8 cellular contexts compared by ENCODE assay signal in genomic region chr10:86399514-86399878, GRCh38. TPM values are rescaled to one million over a fixed set of nuclear protein-coding genes. Genes with fewer than 3 reads are reported as not detected.
DNase-seq lines count a peak whose midpoint lies in the region; ATAC-seq and TF ChIP-seq lines count a peak whose summit lies in the region.

No MANE protein-coding gene starts in this region.

- H3K4me3 ChIP-seq in Caco-2 (ENCODE audit: low read depth, low read length): no peak overlapping the region
- peak overlapping the region; percentile 82; the same call in 1 of the 2 replicates for H3K4me3 ChIP-seq in PC-3 (ENCODE audit: low read length)
- H3K4me3 ChIP-seq in parathyroid adenoma (ENCODE audit: low read depth, low read length): peak overlapping the region; percentile 75

- no peaks in the 10 kb centered on the region for H3K36me3 Mint-ChIP-seq in Caco-2 (ENCODE audit: insufficient read depth, unreplicated experiment)
- peaks cover 6% of the 10 kb centered on the region for H3K36me3 Mint-ChIP-seq in effector memory CD8-positive, alpha-beta T cell (ENCODE audit: insufficient read depth)

- BruUV-seq in Caco-2 (replicated peaks; lab: Mats Ljungman, UMichigan) (no TSS peak), PC-3 (replicated peaks; lab: Mats Ljungman, UMichigan) (no TSS peak)

- H3K27me3 ChIP-seq in Caco-2 (replicated peaks; ENCODE audit: control insufficient read depth, insufficient read depth, low read length): no peaks in the 10 kb centered on the region
- no peaks in the 10 kb centered on the region for H3K27me3 ChIP-seq in PC-3 (ENCODE audit: low read length)
- H3K27me3 ChIP-seq in parathyroid adenoma (ENCODE audit: control insufficient read depth, insufficient read depth, low read length): no peaks in the 10 kb centered on the region

- intact Hi-C loops in Caco-2 (cut with micrococcal nuclease; ENCODE audit: unreplicated experiment): no loop called here
- intact Hi-C loops in PC-3 (cut with micrococcal nuclease): no loop called here

- H3K4me1 ChIP-seq in Caco-2: peaks cover 4% of the 10 kb centered on the region
- peaks cover 10% of the 10 kb centered on the region for H3K4me1 ChIP-seq in PC-3 (ENCODE audit: insufficient read depth, low read length)
- peaks cover 17% of the 10 kb centered on the region for H3K4me1 ChIP-seq in parathyroid adenoma

- CTCF ChIA-PET in Caco-2 (lab: Charles Lee): interaction anchor here (0.6 to 2.8 kb wide), 12 partner anchors 38 to 285 kb away, joined by 3 to 52 read pairs (median 4); partner anchors contain the start of genes OPN4 and WAPL
- CTCF ChIA-PET in PC-3 (lab: Charles Lee): interaction anchor here (1.2 kb wide), 1 partner anchor 186 kb away, joined by 5 read pairs; no protein-coding TSS in a partner anchor

- peaks cover 9% of the 10 kb centered on the region for H3K27me3 Mint-ChIP-seq in Caco-2 (ENCODE audit: insufficient read depth, unreplicated experiment)
- peaks cover 5 to 7% of the 10 kb centered on the region in 2 donors for H3K27me3 Mint-ChIP-seq in effector memory CD8-positive, alpha-beta T cell

- H3K9ac ChIP-seq in PC-3 (ENCODE audit: low read length): peak overlapping the region; percentile 64; the same call in 1 of the 2 replicates
- H3K9ac ChIP-seq in parathyroid adenoma: peak overlapping the region; percentile 10

- H2AFZ ChIP-seq in PC-3 (ENCODE audit: low read length): peak overlapping the region; percentile 96
- peak overlapping the region; percentile 99 for H2AFZ ChIP-seq in parathyroid adenoma

- H3K4me3 Mint-ChIP-seq in Caco-2 (ENCODE audit: unreplicated experiment): peak overlapping the region; percentile 78
- H3K4me3 Mint-ChIP-seq in effector memory CD8-positive, alpha-beta T cell: peak overlapping the region; percentile 83 to 85

- POLR2A ChIA-PET in Caco-2 (lab: Charles Lee): interaction anchor here (1.0 to 1.2 kb wide), 2 partner anchors 123 to 186 kb away, joined by 5 to 7 read pairs; partner anchors contain the start of gene WAPL
- POLR2A ChIA-PET in PC-3 (lab: Charles Lee; ENCODE audit: unreplicated experiment): no interaction called here

- TF ChIP-seq CTCF in Caco-2 (IDR thresholded peaks at IDR 0.05; ENCODE audit: insufficient read depth in 1 of 2, low read depth in 1 of 2, low read length in 1 of 2, severe bottlenecking in 1 of 2, unreplicated experiment in 1 of 2): no peak
- no peak for TF ChIP-seq CTCF in PC-3 (conservative IDR thresholded peaks at IDR 0.05; ENCODE audit: low read depth, low read length)
- no peak for TF ChIP-seq CTCF in parathyroid adenoma (IDR thresholded peaks at IDR 0.05)

- H3K79me2 ChIP-seq in PC-3 (ENCODE audit: low read length) (no peaks in the 10 kb centered on the region), parathyroid adenoma (no peaks in the 10 kb centered on the region)

- H3K36me3 ChIP-seq in Caco-2 (ENCODE audit: control insufficient read depth, insufficient read depth, low read length): no peaks in the 10 kb centered on the region
- H3K36me3 ChIP-seq in PC-3 (ENCODE audit: low read depth, low read length): no peaks in the 10 kb centered on the region
- H3K36me3 ChIP-seq in parathyroid adenoma (ENCODE audit: control insufficient read depth, insufficient read depth, low read length): no peaks in the 10 kb centered on the region

- H3K9me3 ChIP-seq in Caco-2 (no peaks in the 10 kb centered on the region), PC-3 (ENCODE audit: low read length) (no peaks in the 10 kb centered on the region), parathyroid adenoma (ENCODE audit: control insufficient read depth, low read length) (no peaks in the 10 kb centered on the region)

- peak overlapping the region; percentile 98 for H3K4me2 ChIP-seq in PC-3 (ENCODE audit: low read length)
- H3K4me2 ChIP-seq in parathyroid adenoma (ENCODE audit: low read length): peak overlapping the region; percentile 96

- no peaks in the 10 kb centered on the region for H3K9me3 Mint-ChIP-seq in Caco-2 (ENCODE audit: unreplicated experiment)
- H3K9me3 Mint-ChIP-seq in effector memory CD8-positive, alpha-beta T cell: no peaks in the 10 kb centered on the region

- H3F3A ChIP-seq in PC-3 (ENCODE audit: low read length, unreplicated experiment): no peaks in the 10 kb centered on the region

- H3K4me1 Mint-ChIP-seq in Caco-2 (ENCODE audit: low read depth, unreplicated experiment): peaks cover 18% of the 10 kb centered on the region
- peaks cover 7 to 8% of the 10 kb centered on the region in 2 donors for H3K4me1 Mint-ChIP-seq in effector memory CD8-positive, alpha-beta T cell (ENCODE audit: low read depth in 2 of 2)

- DNase-seq in Caco-2: no peak
- DNase-seq in PC-3: no peak
- DNase-seq in effector memory CD8-positive, alpha-beta T cell: no peak
- no peak for DNase-seq in NCI-H2227 (lab: John Stamatoyannopoulos, UW; ENCODE audit: unreplicated experiment)
- DNase-seq in DMS53 (lab: John Stamatoyannopoulos, UW): no peak

- H4K20me1 ChIP-seq in PC-3 (ENCODE audit: low read length): no peaks in the 10 kb centered on the region

- ATAC-seq in PC-3: no peak
- no peak for ATAC-seq in effector memory CD8-positive, alpha-beta T cell (replicated peaks)
- ATAC-seq in GM19351 (IDR thresholded peaks at IDR 0.05; ENCODE audit: unreplicated experiment): no peak
- no peak for ATAC-seq in GM21447 (IDR thresholded peaks at IDR 0.05; ENCODE audit: unreplicated experiment)

- H3K27ac ChIP-seq in PC-3 (ENCODE audit: low read length): no peak overlapping the region
- peak overlapping the region; percentile 92 for H3K27ac ChIP-seq in parathyroid adenoma

- no peak overlapping the region for H3K27ac Mint-ChIP-seq in Caco-2 (ENCODE audit: unreplicated experiment)
- peak overlapping the region; percentile 59 to 81 for H3K27ac Mint-ChIP-seq in effector memory CD8-positive, alpha-beta T cell

- H3K9me2 ChIP-seq in PC-3 (replicated peaks; ENCODE audit: low read length): no peaks in the 10 kb centered on the region

RNA-seq across cellular contexts. Expression of gene GRID1, which starts 32.9 kb away (rescaled TPM):
- 6.9 and 8.0 TPM in 2 replicates for total RNA-seq in Caco-2 (2022)
- not detected in 2 replicates for total RNA-seq in PC-3 (2014; rRNA removed)
